ENCODE assay signal across 23 cellular contexts in the genomic region with DNA sequence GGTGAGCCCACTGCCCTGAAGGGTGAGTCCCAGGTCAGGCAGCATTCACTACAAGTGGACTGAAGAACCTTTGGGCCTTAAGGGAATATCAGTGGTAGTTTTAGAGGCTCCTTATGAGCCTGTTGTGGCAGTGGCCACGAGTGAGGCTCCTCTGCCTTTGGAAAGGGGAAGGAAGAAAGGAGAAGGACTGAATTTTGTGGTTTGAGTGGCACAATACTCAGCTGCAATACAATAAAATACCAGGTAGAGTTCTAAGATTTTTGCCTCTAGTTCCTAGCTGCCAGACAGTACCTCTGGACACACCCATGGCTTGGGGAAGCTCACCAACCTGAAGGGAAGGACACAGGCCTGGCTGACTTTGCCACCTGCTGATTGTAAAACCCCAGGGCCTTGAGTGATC.
"Had no signal": no experiment of that assay in that cellular context is flagged by ENCODE, and none has a peak within 500 bp of the region (broad histone marks: within the 10 kb centered on the region; RNA-seq: fewer than 3 reads in every experiment).

No MANE protein-coding gene starts in this region.

- ATAC-seq: activated T-cell treated with anti-CD3 and anti-CD28 coated beads, Interleukin-2, amount 50 U/mL, for 4 hours; effector memory CD8-positive, alpha-beta T cell; esophagus mucosa; natural killer cell treated with Interleukin-12 subunit alpha and Interleukin-12 subunit beta and Interleukin-15 and Interleukin-18, amount 100 ng/mL, for 72 hours had no signal

- DNase-seq: activated CD4-positive, alpha-beta T cell treated with anti-CD3 and anti-CD28 coated beads for 4 hours; activated CD4-positive, alpha-beta T cell treated with anti-CD3 and anti-CD28 coated beads, Interleukin-2, amount 50 U/mL, for 48 hours; activated CD4-positive, CD25-positive, alpha-beta regulatory T cell; activated CD8-positive, alpha-beta memory T cell treated with anti-CD3 and anti-CD28 coated beads, Interleukin-2, amount 50 U/mL, for 48 hours; activated naive CD4-positive, alpha-beta T cell; activated naive CD8-positive, alpha-beta T cell treated with anti-CD3 and anti-CD28 coated beads for 36 hours; activated T-cell treated with anti-CD3 and anti-CD28 coated beads, Interleukin-2, amount 50 U/mL, for 4 hours; colonic mucosa; dorsolateral prefrontal cortex; effector memory CD8-positive, alpha-beta T cell; foreskin melanocyte; glutamatergic neuron; hippocampal formation; kidney glomerular epithelial cell; left ventricle myocardium inferior; ovary; spleen; stimulated activated CD4-positive, alpha-beta T cell treated with anti-CD3 and anti-CD28 coated beads, Interleukin-4, amount 100 ng/mL, for 1 hour; stimulated activated naive CD4-positive, alpha-beta T cell; testis; trophoblast cell had no signal
